Comparison of ENCODE assay signal across 8 cellular contexts in the genomic region with DNA sequence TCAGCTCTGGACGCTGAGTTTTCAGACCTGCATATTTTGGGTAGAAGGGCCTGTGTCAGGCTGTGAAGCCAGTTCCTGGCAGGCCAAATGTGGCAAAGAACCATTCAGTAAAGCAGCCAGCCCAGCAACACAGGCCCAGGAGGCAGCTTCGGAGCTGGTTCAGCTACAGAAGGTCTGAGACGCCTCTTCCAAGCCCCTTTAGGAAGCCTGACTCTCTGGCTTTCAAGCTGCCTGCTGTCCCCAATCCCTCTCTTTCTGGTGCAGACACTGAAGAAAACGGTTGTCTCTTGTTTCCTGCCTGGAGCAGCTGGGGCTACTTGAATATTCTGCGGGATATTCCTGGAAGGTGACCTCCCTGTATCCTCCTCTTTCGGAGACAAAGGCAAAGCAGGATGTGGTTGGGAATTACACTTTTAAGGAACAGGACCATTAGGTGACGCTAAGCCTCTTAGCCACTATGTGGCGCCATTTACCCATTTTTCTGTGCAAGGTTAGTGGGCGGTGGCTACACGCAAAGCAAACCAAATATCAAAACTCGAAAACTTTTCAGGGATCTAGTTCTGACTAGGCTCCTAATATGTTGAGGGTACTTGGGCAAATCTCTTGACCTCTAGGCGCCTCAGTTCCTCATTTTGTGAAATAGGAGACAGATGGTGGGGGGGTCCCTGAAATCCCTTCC. TPM values are rescaled to one million over a fixed set of nuclear protein-coding genes. Genes with fewer than 3 reads are reported as not detected.
DNase-seq lines count a peak whose midpoint lies in the region; ATAC-seq and TF ChIP-seq lines count a peak whose summit lies in the region.

No MANE protein-coding gene starts in this region.

- DNase-seq in CD8-positive, alpha-beta T cell = peak in 6 of 7 experiments; percentile 31 to 76 (median 51)
- DNase-seq in NCI-H446 treated with DMSO at 0.1 percent for 48 hours (lab: John Stamatoyannopoulos, UW) = peak; percentile 10
- DNase-seq in activated CD4-positive, alpha-beta T cell treated with anti-CD3 and anti-CD28 coated beads, Interleukin-2, amount 10 ng/mL, durations not matched to agents 7 days and 5 days = peak; percentile 59
- DNase-seq in effector CD8-positive, alpha-beta T cell (lab: John Stamatoyannopoulos, UW) = peak; percentile 26
- DNase-seq in mesenchymal stem cell = peak; percentile 57
- DNase-seq in superior temporal gyrus (ENCODE audit: extremely low spot score) = peak; percentile 80

- no peaks in the 10 kb centered on the region for H3K36me3 ChIP-seq in CD8-positive, alpha-beta T cell (ENCODE audit: insufficient read depth, low read length)
- H3K36me3 ChIP-seq in mesenchymal stem cell (ENCODE audit: control insufficient read depth in 1 of 2, insufficient read depth in 2 of 2, low read depth in 1 of 2, low read length in 2 of 2) = no peaks in the 10 kb centered on the region

- POLR2A ChIA-PET in CD8-positive, alpha-beta T cell (lab: Charles Lee) = interaction anchor here (1.0 to 1.1 kb wide), 2 partner anchors 124 to 438 kb away, joined by 3 read pairs; no protein-coding TSS in a partner anchor
- POLR2A ChIA-PET in activated CD4-positive, alpha-beta T cell treated with anti-CD3 and anti-CD28 coated beads, Interleukin-2, amount 10 ng/mL, durations not matched to agents 7 days and 5 days (lab: Charles Lee) = no interaction called here

- no peak overlapping the region for H3K27ac ChIP-seq in CD8-positive, alpha-beta T cell (ENCODE audit: low read depth, low read length)
- H3K27ac ChIP-seq in mesenchymal stem cell (ENCODE audit: low read length, poor library complexity, severe bottlenecking) = no peak overlapping the region

- H3K4me1 ChIP-seq in CD8-positive, alpha-beta T cell (ENCODE audit: insufficient read depth, low read length) = no peaks in the 10 kb centered on the region
- H3K4me1 ChIP-seq in mesenchymal stem cell (ENCODE audit: control insufficient read depth, insufficient read depth, low read depth, low read length) = no peaks in the 10 kb centered on the region

- H3K23ac ChIP-seq in mesenchymal stem cell (ENCODE audit: low read length in 2 of 2) = no peak overlapping the region

- peak; percentile 67 for TF ChIP-seq CTCF in CD8-positive, alpha-beta T cell (IDR thresholded peaks at IDR 0.05)

- no peak overlapping the region for H3K4me2 ChIP-seq in mesenchymal stem cell (ENCODE audit: low read length, poor library complexity, severe bottlenecking)

- no peak overlapping the region for H3K4ac ChIP-seq in mesenchymal stem cell (ENCODE audit: low read depth in 1 of 2, low read length in 2 of 2)

- H3K79me1 ChIP-seq in mesenchymal stem cell (replicated peaks; ENCODE audit: low read length, poor library complexity, severe bottlenecking) = no peaks in the 10 kb centered on the region

- no peaks in the 10 kb centered on the region for H3K4me1 Mint-ChIP-seq in CD8-positive, alpha-beta T cell (ENCODE audit: low read depth)
- H3K4me1 Mint-ChIP-seq in activated CD4-positive, alpha-beta T cell treated with anti-CD3 and anti-CD28 coated beads, Interleukin-2, amount 10 ng/mL, durations not matched to agents 7 days and 5 days = peaks cover 12% of the 10 kb centered on the region

- H3K27me3 Mint-ChIP-seq in CD8-positive, alpha-beta T cell (ENCODE audit: low read depth) = no peaks in the 10 kb centered on the region
- H3K27me3 Mint-ChIP-seq in activated CD4-positive, alpha-beta T cell treated with anti-CD3 and anti-CD28 coated beads, Interleukin-2, amount 10 ng/mL, durations not matched to agents 7 days and 5 days = no peaks in the 10 kb centered on the region

- H3K18ac ChIP-seq in mesenchymal stem cell (ENCODE audit: low read depth in 1 of 2, low read length in 2 of 2) = no peak overlapping the region

- H4K8ac ChIP-seq in mesenchymal stem cell (ENCODE audit: low read length) = no peak overlapping the region

- no peaks in the 10 kb centered on the region for H3K27me3 ChIP-seq in CD8-positive, alpha-beta T cell (ENCODE audit: insufficient read depth, low read length)
- H3K27me3 ChIP-seq in mesenchymal stem cell (ENCODE audit: control insufficient read depth in 1 of 2, insufficient read depth in 1 of 2, low read length in 2 of 2) = peaks cover 0 to 39% of the 10 kb centered on the region in 2 experiments

- H2BK15ac ChIP-seq in mesenchymal stem cell (ENCODE audit: low read depth, poor library complexity, severe bottlenecking) = no peak overlapping the region

- H4K91ac ChIP-seq in mesenchymal stem cell (ENCODE audit: low read length) = no peak overlapping the region

- H2AK5ac ChIP-seq in mesenchymal stem cell (ENCODE audit: low read length, severe bottlenecking) = no peak overlapping the region

- no peak overlapping the region for H2BK12ac ChIP-seq in mesenchymal stem cell (ENCODE audit: low read length in 2 of 2)

- H2BK5ac ChIP-seq in mesenchymal stem cell (ENCODE audit: low read depth, low read length, poor library complexity, severe bottlenecking) = no peak overlapping the region

- peak overlapping the region; percentile 6 for H3K9ac ChIP-seq in mesenchymal stem cell (ENCODE audit: low read length)

- H3K14ac ChIP-seq in mesenchymal stem cell (ENCODE audit: low read length in 2 of 2) = no peak overlapping the region

- no peaks in the 10 kb centered on the region for H3K9me3 ChIP-seq in CD8-positive, alpha-beta T cell (ENCODE audit: low read length)
- H3K9me3 ChIP-seq in mesenchymal stem cell (ENCODE audit: control insufficient read depth, low read length) = no peaks in the 10 kb centered on the region

- no peak overlapping the region for H3K4me3 ChIP-seq in CD8-positive, alpha-beta T cell (ENCODE audit: low read depth, low read length)
- H3K4me3 ChIP-seq in mesenchymal stem cell (ENCODE audit: insufficient read depth in 1 of 2, low read depth in 1 of 2, low read length in 2 of 2) = no peak overlapping the region

- no peak overlapping the region for H3K4me3 Mint-ChIP-seq in CD8-positive, alpha-beta T cell
- H3K4me3 Mint-ChIP-seq in activated CD4-positive, alpha-beta T cell treated with anti-CD3 and anti-CD28 coated beads, Interleukin-2, amount 10 ng/mL, durations not matched to agents 7 days and 5 days = no peak overlapping the region

- no peaks in the 10 kb centered on the region for H3K9me3 Mint-ChIP-seq in CD8-positive, alpha-beta T cell
- no peaks in the 10 kb centered on the region for H3K9me3 Mint-ChIP-seq in activated CD4-positive, alpha-beta T cell treated with anti-CD3 and anti-CD28 coated beads, Interleukin-2, amount 10 ng/mL, durations not matched to agents 7 days and 5 days

- H3K27ac Mint-ChIP-seq in CD8-positive, alpha-beta T cell = no peak overlapping the region
- H3K27ac Mint-ChIP-seq in activated CD4-positive, alpha-beta T cell treated with anti-CD3 and anti-CD28 coated beads, Interleukin-2, amount 10 ng/mL, durations not matched to agents 7 days and 5 days = no peak overlapping the region

- peak; percentile 57 for ATAC-seq in CD8-positive, alpha-beta T cell
- peak; percentile 83 for ATAC-seq in GM19043 (IDR thresholded peaks at IDR 0.05; ENCODE audit: low read depth, unreplicated experiment)
- ATAC-seq in HG03139 (IDR thresholded peaks at IDR 0.05; ENCODE audit: unreplicated experiment) = peak; percentile 71

- intact Hi-C loops in CD8-positive, alpha-beta T cell (cut with DNase I, micrococcal nuclease) = loop anchor here (1.0 to 5.0 kb wide), 5 partner anchors 405 to 1153 kb away; no protein-coding TSS in a partner anchor

- H2AFZ ChIP-seq in mesenchymal stem cell (ENCODE audit: low read depth, low read length) = no peak overlapping the region

- CTCF ChIA-PET in CD8-positive, alpha-beta T cell (lab: Charles Lee) = interaction anchor here (0.7 to 2.7 kb wide), 27 partner anchors 8 to 1150 kb away, joined by 3 to 28 read pairs (median 3); no protein-coding TSS in a partner anchor
- CTCF ChIA-PET in activated CD4-positive, alpha-beta T cell treated with anti-CD3 and anti-CD28 coated beads, Interleukin-2, amount 10 ng/mL, durations not matched to agents 7 days and 5 days (lab: Charles Lee) = interaction anchor here (0.8 to 1.6 kb wide), 9 partner anchors 20 to 527 kb away, joined by 3 to 6 read pairs (median 4); partner anchors contain the start of gene LAS1L

- no peaks in the 10 kb centered on the region for H3K36me3 Mint-ChIP-seq in CD8-positive, alpha-beta T cell
- H3K36me3 Mint-ChIP-seq in activated CD4-positive, alpha-beta T cell treated with anti-CD3 and anti-CD28 coated beads, Interleukin-2, amount 10 ng/mL, durations not matched to agents 7 days and 5 days (ENCODE audit: low read depth) = no peaks in the 10 kb centered on the region

- no peak overlapping the region for H2BK120ac ChIP-seq in mesenchymal stem cell (ENCODE audit: low read depth, low read length)

- 22% methylated on average over 8 of the region's 12 CpGs for WGBS in mesenchymal stem cell

RNA-seq across cellular contexts. Expression of gene LAS1L, which starts 47.2 kb away (rescaled TPM):
- total RNA-seq in CD8-positive, alpha-beta T cell = 10 to 100 TPM; 52.7 to 55.3 TPM
- total RNA-seq in activated CD4-positive, alpha-beta T cell treated with anti-CD3 and anti-CD28 coated beads, Interleukin-2, amount 10 ng/mL, durations not matched to agents 7 days and 5 days = 10 to 100 TPM; 43.7 to 44.3 TPM
- polyA plus RNA-seq in mesenchymal stem cell (2013, experiment 1 of 2) = 13.0 TPM
- 13.1 TPM for polyA plus RNA-seq in mesenchymal stem cell (2013, experiment 2 of 2)

Comparison
In these comparisons a context has a peak if more than half of its experiments do, and no peak if none do; other contexts are left out.
1. DNase-seq: peak in every context shown above with its lines; median percentile 80 in superior temporal gyrus; 59 in activated CD4-positive, alpha-beta T cell treated with anti-CD3 and anti-CD28 coated beads, Interleukin-2, amount 10 ng/mL, durations not matched to agents 7 days and 5 days; 57 in mesenchymal stem cell; 51 in CD8-positive, alpha-beta T cell; 26 in effector CD8-positive, alpha-beta T cell; 10 in NCI-H446 treated with DMSO at 0.1 percent for 48 hours.